9 cellular contexts compared by ENCODE assay signal in genomic region chr5:180873628-180874520, GRCh38. TPM values are rescaled to one million over a fixed set of nuclear protein-coding genes. Genes with fewer than 3 reads are reported as not detected.
DNase-seq lines count a peak whose midpoint lies in the region; ATAC-seq and TF ChIP-seq lines count a peak whose summit lies in the region.
"Had no signal": no experiment of that assay in that cellular context is flagged by ENCODE, and none has a peak within 500 bp of the region (broad histone marks: within the 10 kb centered on the region; RNA-seq: fewer than 3 reads in every experiment).

No MANE protein-coding gene starts in this region.

- TF ChIP-seq CTCF in GM12865 (IDR thresholded peaks at IDR 0.05; ENCODE audit: insufficient read depth, low read depth, low read length, missing control alignments) = no peak

- peaks cover 2 to 3% of the 10 kb centered on the region in 2 donors for H3K27me3 Mint-ChIP-seq in natural killer cell treated with Interleukin-12 subunit alpha and Interleukin-12 subunit beta and Interleukin-15 and Interleukin-18, amount 100 ng/mL, for 72 hours
- peaks cover 2 to 7% (median 7%) of the 10 kb centered on the region in 3 donors for H3K27me3 Mint-ChIP-seq in immature natural killer cell (ENCODE audit: low read depth in 3 of 3)

- H3K4me3 Mint-ChIP-seq in natural killer cell treated with Interleukin-12 subunit alpha and Interleukin-12 subunit beta and Interleukin-15 and Interleukin-18, amount 100 ng/mL, for 72 hours = no peak overlapping the region
- H3K4me3 Mint-ChIP-seq in immature natural killer cell = no peak overlapping the region

- H3K36me3 Mint-ChIP-seq in natural killer cell treated with Interleukin-12 subunit alpha and Interleukin-12 subunit beta and Interleukin-15 and Interleukin-18, amount 100 ng/mL, for 72 hours = no peaks in the 10 kb centered on the region
- no peaks in the 10 kb centered on the region for H3K36me3 Mint-ChIP-seq in immature natural killer cell

- peak; percentile 37 to 64 for ATAC-seq in natural killer cell treated with Interleukin-12 subunit alpha and Interleukin-12 subunit beta and Interleukin-15 and Interleukin-18, amount 100 ng/mL, for 72 hours
- ATAC-seq in HG02763 (IDR thresholded peaks at IDR 0.05; ENCODE audit: unreplicated experiment) (no peak), GM21723 (IDR thresholded peaks at IDR 0.05; ENCODE audit: unreplicated experiment) (no peak)

- H3K9me3 Mint-ChIP-seq in natural killer cell treated with Interleukin-12 subunit alpha and Interleukin-12 subunit beta and Interleukin-15 and Interleukin-18, amount 100 ng/mL, for 72 hours = no peaks in the 10 kb centered on the region
- peaks cover 0 to 2% (median 0%) of the 10 kb centered on the region in 6 donors for H3K9me3 Mint-ChIP-seq in immature natural killer cell

- DNase-seq in GM12865 (ENCODE audit: low read depth) = peak; percentile 69
- peak; percentile 66 for DNase-seq in M059J (ENCODE audit: low read depth)
- DNase-seq in activated effector memory CD4-positive, alpha-beta T cell treated with anti-CD3 and anti-CD28 coated beads, Interleukin-2, amount 50 U/mL, for 16 hours = peak; percentile 72
- DNase-seq in natural killer cell treated with Interleukin-12 subunit alpha and Interleukin-12 subunit beta and Interleukin-15 and Interleukin-18, amount 100 ng/mL, for 72 hours (ENCODE audit: low spot score) = no peak
- DNase-seq in immature natural killer cell = no peak
- DNase-seq in NCI-H187 (lab: John Stamatoyannopoulos, UW) = no peak
- DNase-seq: nucleus accumbens had no signal

- H3K4me1 Mint-ChIP-seq in natural killer cell treated with Interleukin-12 subunit alpha and Interleukin-12 subunit beta and Interleukin-15 and Interleukin-18, amount 100 ng/mL, for 72 hours (ENCODE audit: low read depth in 2 of 2) = peaks cover 0 to 2% of the 10 kb centered on the region in 2 donors
- H3K4me1 Mint-ChIP-seq in immature natural killer cell = no peaks in the 10 kb centered on the region

- peak overlapping the region in 1 of 2 donors; percentile 26 for H3K27ac Mint-ChIP-seq in natural killer cell treated with Interleukin-12 subunit alpha and Interleukin-12 subunit beta and Interleukin-15 and Interleukin-18, amount 100 ng/mL, for 72 hours
- peak overlapping the region in 2 of 6 donors; percentile 28 to 59 for H3K27ac Mint-ChIP-seq in immature natural killer cell

- H3K4me3 ChIP-seq in GM12865 (ENCODE audit: low read depth, low read length) = no peak overlapping the region

RNA-seq across cellular contexts. Expression of gene ZFP62, which starts 12.8 kb away (rescaled TPM):
- total RNA-seq in M059J (2014; rRNA removed; shearing (Covaris generic)) = 8.4 and 16.9 TPM in 2 replicates
- 10 to 100 TPM; 17.5 to 21.7 TPM for total RNA-seq in natural killer cell treated with Interleukin-12 subunit alpha and Interleukin-12 subunit beta and Interleukin-15 and Interleukin-18, amount 100 ng/mL, for 72 hours
- polyA plus RNA-seq in immature natural killer cell = 1 to 10 TPM; 7.4 to 9.8 (median 8.9) TPM

RNA-seq across cellular contexts. Expression of gene BTNL8, which starts 25.1 kb away (rescaled TPM):
- not detected in 2 replicates for total RNA-seq in M059J (2014; rRNA removed; shearing (Covaris generic))
- total RNA-seq in natural killer cell treated with Interleukin-12 subunit alpha and Interleukin-12 subunit beta and Interleukin-15 and Interleukin-18, amount 100 ng/mL, for 72 hours = not detected
- not detected for polyA plus RNA-seq in immature natural killer cell

Comparison
In these comparisons a context has a peak if more than half of its experiments do, and no peak if none do; other contexts are left out.
1. DNase-seq: peak in GM12865 (single experiment), M059J (single experiment) and activated effector memory CD4-positive, alpha-beta T cell treated with anti-CD3 and anti-CD28 coated beads, Interleukin-2, amount 50 U/mL, for 16 hours (single experiment); none in natural killer cell treated with Interleukin-12 subunit alpha and Interleukin-12 subunit beta and Interleukin-15 and Interleukin-18, amount 100 ng/mL, for 72 hours (single experiment), immature natural killer cell (0 of 3) and NCI-H187 (0 of 2).
2. ATAC-seq: peak in natural killer cell treated with Interleukin-12 subunit alpha and Interleukin-12 subunit beta and Interleukin-15 and Interleukin-18, amount 100 ng/mL, for 72 hours (2 of 2); none in HG02763 (single experiment) and GM21723 (single experiment).